24 cellular contexts compared by ENCODE assay signal in the genomic region with DNA sequence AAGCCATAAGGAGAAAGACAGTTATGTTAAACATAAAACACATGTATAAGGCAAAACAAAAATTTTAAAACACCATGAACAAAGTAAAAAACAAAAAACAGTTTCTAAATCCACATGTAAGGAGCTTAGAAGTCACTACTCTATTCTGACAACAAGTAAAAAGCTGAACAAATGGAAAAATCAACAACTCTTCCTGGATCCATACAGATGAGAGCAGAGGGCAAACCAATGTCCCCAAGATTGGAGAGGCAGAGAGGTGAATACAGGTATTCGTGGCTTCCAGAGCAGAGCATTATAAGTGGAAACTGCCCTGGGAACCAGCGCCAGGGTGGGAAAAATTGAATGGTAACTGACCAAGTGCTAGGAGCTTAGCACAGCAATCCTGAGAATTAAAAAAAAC.
"Had no signal": no experiment of that assay in that cellular context is flagged by ENCODE, and none has a peak within 500 bp of the region (broad histone marks: within the 10 kb centered on the region; RNA-seq: fewer than 3 reads in every experiment).

No MANE protein-coding gene starts in this region.

- H3K27ac Mint-ChIP-seq: activated B cell treated with CpG ODN at 0.5 μM for 24 hours; activated CD4-positive, alpha-beta T cell treated with anti-CD3 and anti-CD28 coated beads, Interleukin-2, amount 10 ng/mL, durations not matched to agents 24 days and 14 days; activated CD8-positive, alpha-beta memory T cell treated with anti-CD3 and anti-CD28 coated beads, Interleukin-2, amount 10 ng/mL, durations not matched to agents 7 days and 5 days; activated naive CD4-positive, alpha-beta T cell treated with anti-CD3 and anti-CD28 coated beads for 36 hours; activated naive CD8-positive, alpha-beta T cell; activated T-helper 17 cell treated with anti-CD3 and anti-CD28 coated beads, Interleukin-2, amount 50 U/mL, for 72 hours; T-helper 17 cell had no signal

- DNase-seq: activated B cell treated with CpG ODN at 0.5 μM for 24 hours; activated CD4-positive, alpha-beta T cell treated with anti-CD3 and anti-CD28 coated beads for 1 hour; activated CD4-positive, alpha-beta T cell treated with anti-CD3 and anti-CD28 coated beads, Interleukin-2, amount 10 ng/mL, durations not matched to agents 24 days and 14 days; activated CD4-positive, alpha-beta T cell treated with anti-CD3 and anti-CD28 coated beads, Interleukin-2, amount 50 U/mL, for 48 hours; activated CD8-positive, alpha-beta memory T cell treated with anti-CD3 and anti-CD28 coated beads, Interleukin-2, amount 10 ng/mL, durations not matched to agents 7 days and 5 days; activated gamma-delta T cell; activated naive CD4-positive, alpha-beta T cell treated with anti-CD3 and anti-CD28 coated beads for 36 hours; activated T-cell treated with anti-CD3 and anti-CD28 coated beads, Interleukin-2, amount 50 U/mL, for 4 hours; brain microvascular endothelial cell; MG63; MV-4-11; NCI-H1092 treated with DMSO at 0.1 percent for 48 hours; NCI-H1417 treated with DMSO at 0.1 percent for 48 hours; NCI-H1694; NCI-H2029; NCI-H524; PC-3; SHP77; T-helper 17 cell; T-helper 9 cell had no signal

- H3K4me1 ChIP-seq: SJSA1 had no signal

- H3K36me3 Mint-ChIP-seq: activated CD8-positive, alpha-beta memory T cell treated with anti-CD3 and anti-CD28 coated beads, Interleukin-2, amount 10 ng/mL, durations not matched to agents 7 days and 5 days; activated naive CD8-positive, alpha-beta T cell had no signal

- H3K4me3 ChIP-seq: cardiac muscle cell, MG63, SJSA1 had no signal

- H3K4me1 Mint-ChIP-seq: activated B cell treated with CpG ODN at 0.5 μM for 24 hours; activated CD4-positive, alpha-beta T cell treated with anti-CD3 and anti-CD28 coated beads, Interleukin-2, amount 10 ng/mL, durations not matched to agents 24 days and 14 days; activated CD8-positive, alpha-beta memory T cell treated with anti-CD3 and anti-CD28 coated beads, Interleukin-2, amount 10 ng/mL, durations not matched to agents 7 days and 5 days; activated T-helper 17 cell treated with anti-CD3 and anti-CD28 coated beads, Interleukin-2, amount 50 U/mL, for 72 hours; T-helper 17 cell had no signal

- H3K27ac ChIP-seq: brain microvascular endothelial cell, cardiac muscle cell, SJSA1 had no signal

- ATAC-seq: activated CD8-positive, alpha-beta memory T cell treated with anti-CD3 and anti-CD28 coated beads, Interleukin-2, amount 10 ng/mL, durations not matched to agents 7 days and 5 days; activated T-cell treated with anti-CD3 and anti-CD28 coated beads, Interleukin-2, amount 50 U/mL, for 4 hours; activated T-helper 17 cell treated with anti-CD3 and anti-CD28 coated beads, Interleukin-2, amount 50 U/mL, for 72 hours; PC-3; T-helper 17 cell had no signal

- H3K36me3 ChIP-seq: brain microvascular endothelial cell, cardiac muscle cell, MG63, SJSA1 had no signal

- H3K27me3 ChIP-seq: brain microvascular endothelial cell, cardiac muscle cell, MG63, SJSA1 had no signal

- H3K9me3 ChIP-seq: SJSA1 had no signal

- H3K27me3 Mint-ChIP-seq: activated naive CD8-positive, alpha-beta T cell had no signal

- H3K9me3 Mint-ChIP-seq: activated CD4-positive, alpha-beta T cell treated with anti-CD3 and anti-CD28 coated beads, Interleukin-2, amount 10 ng/mL, durations not matched to agents 24 days and 14 days; activated naive CD4-positive, alpha-beta T cell treated with anti-CD3 and anti-CD28 coated beads for 36 hours; activated T-cell treated with anti-CD3 and anti-CD28 coated beads, Interleukin-2, amount 50 U/mL, for 4 hours; activated T-helper 17 cell treated with anti-CD3 and anti-CD28 coated beads, Interleukin-2, amount 50 U/mL, for 72 hours had no signal

- H3K4me3 Mint-ChIP-seq: activated B cell treated with CpG ODN at 0.5 μM for 24 hours; activated CD4-positive, alpha-beta T cell treated with anti-CD3 and anti-CD28 coated beads, Interleukin-2, amount 10 ng/mL, durations not matched to agents 24 days and 14 days; activated CD8-positive, alpha-beta memory T cell treated with anti-CD3 and anti-CD28 coated beads, Interleukin-2, amount 10 ng/mL, durations not matched to agents 7 days and 5 days; activated naive CD4-positive, alpha-beta T cell treated with anti-CD3 and anti-CD28 coated beads for 36 hours; activated naive CD8-positive, alpha-beta T cell; activated T-cell treated with anti-CD3 and anti-CD28 coated beads, Interleukin-2, amount 50 U/mL, for 4 hours; activated T-helper 17 cell treated with anti-CD3 and anti-CD28 coated beads, Interleukin-2, amount 50 U/mL, for 72 hours; T-helper 17 cell had no signal
